In genomic region chr16:72066747-72067146, GRCh38 we compare ENCODE assay signal across 8 cellular contexts. TPM values are rescaled to one million over a fixed set of nuclear protein-coding genes. Genes with fewer than 3 reads are reported as not detected.
A peak's percentile ranks its signal among the peaks of the same experiment; 100 is the strongest.
DNase-seq lines count a peak whose midpoint lies in the region; ATAC-seq lines count a peak whose summit lies in the region.

No MANE protein-coding gene starts in this region.

- no peaks in the 10 kb centered on the region for H3K27me3 ChIP-seq in CD4-positive, CD25-positive, alpha-beta regulatory T cell (ENCODE audit: control insufficient read depth, insufficient read depth, low read length)

- H3K4me1 ChIP-seq in CD4-positive, CD25-positive, alpha-beta regulatory T cell (ENCODE audit: control insufficient read depth, insufficient read depth, low read length, poor library complexity, severe bottlenecking): no peaks in the 10 kb centered on the region

- H3K36me3 ChIP-seq in CD4-positive, CD25-positive, alpha-beta regulatory T cell (ENCODE audit: control insufficient read depth, insufficient read depth, low read length): no peaks in the 10 kb centered on the region

- peaks cover 8% of the 10 kb centered on the region for H3K36me3 Mint-ChIP-seq in CD4-positive, CD25-positive, alpha-beta regulatory T cell

- no peak overlapping the region for H3K27ac ChIP-seq in CD4-positive, CD25-positive, alpha-beta regulatory T cell (ENCODE audit: insufficient read depth, low read length, poor library complexity, severe bottlenecking)

- no peak overlapping the region for H3K4me3 ChIP-seq in CD4-positive, CD25-positive, alpha-beta regulatory T cell (ENCODE audit: low read depth, low read length)

- ATAC-seq in CD4-positive, CD25-positive, alpha-beta regulatory T cell (ENCODE audit: low read depth in 2 of 2): no peak
- ATAC-seq in GM18868 (IDR thresholded peaks at IDR 0.05; ENCODE audit: unreplicated experiment) (peak; percentile 46), left lobe of liver (peak; percentile 49), HG02938 (IDR thresholded peaks at IDR 0.05; ENCODE audit: unreplicated experiment) (no peak), HG02870 (IDR thresholded peaks at IDR 0.05; ENCODE audit: unreplicated experiment) (no peak)

- H3K4me3 Mint-ChIP-seq in CD4-positive, CD25-positive, alpha-beta regulatory T cell: no peak overlapping the region

- H3K9me3 Mint-ChIP-seq in CD4-positive, CD25-positive, alpha-beta regulatory T cell: no peaks in the 10 kb centered on the region

- H3K27ac Mint-ChIP-seq in CD4-positive, CD25-positive, alpha-beta regulatory T cell: no peak overlapping the region

- H3K27me3 Mint-ChIP-seq in CD4-positive, CD25-positive, alpha-beta regulatory T cell: no peaks in the 10 kb centered on the region

- DNase-seq in CD4-positive, CD25-positive, alpha-beta regulatory T cell: peak in 2 of 3 donors; percentile 27 to 46
- DNase-seq in NCI-H2227 (lab: John Stamatoyannopoulos, UW; ENCODE audit: unreplicated experiment) (peak; percentile 21), cerebellar cortex (ENCODE audit: low spot score) (peak; percentile 43), left lobe of liver (ENCODE audit: low spot score) (no peak), cortex of kidney (lab: John Stamatoyannopoulos, UW) (no peak)

- no peaks in the 10 kb centered on the region for H3K4me1 Mint-ChIP-seq in CD4-positive, CD25-positive, alpha-beta regulatory T cell

- no peaks in the 10 kb centered on the region for H3K9me3 ChIP-seq in CD4-positive, CD25-positive, alpha-beta regulatory T cell (ENCODE audit: control insufficient read depth in 2 of 2, low read length in 2 of 2)

RNA-seq across cellular contexts. Expression of gene HPR, which starts 3.7 kb away (rescaled TPM):
- total RNA-seq in CD4-positive, CD25-positive, alpha-beta regulatory T cell: not detected
- polyA plus RNA-seq in CD4-positive, CD25-positive, alpha-beta regulatory T cell: under 1 TPM in 1 of 4 donors, not detected in 3; 0.67 TPM
- 110 TPM for total RNA-seq in left lobe of liver

RNA-seq across cellular contexts. Expression of gene HP, which starts 12.4 kb away (rescaled TPM):
- total RNA-seq in CD4-positive, CD25-positive, alpha-beta regulatory T cell: not detected
- not detected for polyA plus RNA-seq in CD4-positive, CD25-positive, alpha-beta regulatory T cell
- 47,876 TPM for total RNA-seq in left lobe of liver

RNA-seq across cellular contexts. Expression of gene TXNL4B, which starts 26.7 kb away (rescaled TPM):
- total RNA-seq in CD4-positive, CD25-positive, alpha-beta regulatory T cell: 12.8 TPM
- 10 to 100 TPM; 14.5 to 18.5 (median 17.0) TPM for polyA plus RNA-seq in CD4-positive, CD25-positive, alpha-beta regulatory T cell
- 9.6 TPM for total RNA-seq in left lobe of liver

RNA-seq across cellular contexts. Expression of gene DHX38, which starts 26.9 kb away (rescaled TPM):
- total RNA-seq in CD4-positive, CD25-positive, alpha-beta regulatory T cell: 113 TPM
- polyA plus RNA-seq in CD4-positive, CD25-positive, alpha-beta regulatory T cell: 10 to 100 TPM; 19.9 to 27.7 (median 23.7) TPM
- total RNA-seq in left lobe of liver: 26.4 TPM

RNA-seq across cellular contexts. Expression of gene DHODH, which starts 58.2 kb away (rescaled TPM):
- total RNA-seq in CD4-positive, CD25-positive, alpha-beta regulatory T cell: 7.3 TPM
- 10 to 100 TPM in 1 of 4 donors, 1 to 10 TPM in 3; 4.9 to 10.1 (median 6.0) TPM for polyA plus RNA-seq in CD4-positive, CD25-positive, alpha-beta regulatory T cell
- 28.4 TPM for total RNA-seq in left lobe of liver

Comparison
In these comparisons a context has a peak if more than half of its experiments do, and no peak if none do; other contexts are left out.
1. ATAC-seq: peak in GM18868 (single experiment) and left lobe of liver (single experiment); none in CD4-positive, CD25-positive, alpha-beta regulatory T cell (0 of 2), HG02938 (single experiment) and HG02870 (single experiment).
2. DNase-seq: peak in CD4-positive, CD25-positive, alpha-beta regulatory T cell (2 of 3), NCI-H2227 (single experiment) and cerebellar cortex (single experiment); none in left lobe of liver (single experiment) and cortex of kidney (single experiment).
3. RNA of gene HPR, which starts 3.7 kb away (total RNA-seq): 110 TPM in left lobe of liver (single experiment); not detected in CD4-positive, CD25-positive, alpha-beta regulatory T cell (single experiment); every median in the first group is over 100 times any median in the second.
4. RNA of gene HP, which starts 12.4 kb away (total RNA-seq): 47,876 TPM in left lobe of liver (single experiment); not detected in CD4-positive, CD25-positive, alpha-beta regulatory T cell (single experiment); every median in the first group is over 1,000 times any median in the second.